Comparison of ENCODE assay signal across 2 cellular contexts in genomic region chr3:186569779-186570095, GRCh38.
TF ChIP-seq lines count a peak whose summit lies in the region.

No MANE protein-coding gene starts in this region.

TF ChIP-seq in HCT116, 20 proteins besides CTCF, POLR2A, EP300 and RAD21 (continued from another document):
- TF ChIP-seq REST (IDR thresholded peaks at IDR 0.05; ENCODE audit: low read depth) (no peak), CEBPB (IDR thresholded peaks at IDR 0.05; ENCODE audit: low read depth) (no peak), EZH2 (IDR thresholded peaks at IDR 0.05) (no peak), MAX (IDR thresholded peaks at IDR 0.05) (no peak), ELF1 (IDR thresholded peaks at IDR 0.05; ENCODE audit: borderline replicate concordance, low read depth) (no peak), EGR1 (IDR thresholded peaks at IDR 0.05; ENCODE audit: low read depth) (no peak), JUND (IDR thresholded peaks at IDR 0.05) (no peak), CBX3 (IDR thresholded peaks at IDR 0.05; ENCODE audit: low read depth) (no peak), SIN3A (IDR thresholded peaks at IDR 0.05; ENCODE audit: low read depth) (no peak), SP1 (IDR thresholded peaks at IDR 0.05; ENCODE audit: low read depth) (no peak), TCF7L2 (IDR thresholded peaks at IDR 0.05; ENCODE audit: borderline replicate concordance, extremely low read depth, insufficient read depth, insufficient read length) (no peak), ZFX (IDR thresholded peaks at IDR 0.05) (no peak), ZNF274 (IDR thresholded peaks at IDR 0.05; ENCODE audit: low read depth, low read length) (no peak), ATF3 (IDR thresholded peaks at IDR 0.05) (no peak)

TF ChIP-seq in WTC11, 78 proteins besides CTCF, POLR2A, EP300 and RAD21 (continued from another document):
- TF ChIP-seq IRF1 (CRISPR knock-in tag; IDR thresholded peaks at IDR 0.05) (no peak), HMGXB4 (CRISPR knock-in tag; IDR thresholded peaks at IDR 0.05) (no peak), STAT6 (CRISPR knock-in tag; conservative IDR thresholded peaks at IDR 0.05; ENCODE audit: low read depth) (no peak), CREM (CRISPR knock-in tag; IDR thresholded peaks at IDR 0.05) (no peak), FOXJ3 (CRISPR knock-in tag; IDR thresholded peaks at IDR 0.05; ENCODE audit: borderline replicate concordance) (no peak)
